Comparison of ENCODE assay signal across 24 cellular contexts in genomic region chr19:2139385-2140192, GRCh38. TPM values are rescaled to one million over a fixed set of nuclear protein-coding genes. Genes with fewer than 3 reads are reported as not detected.
DNase-seq lines count a peak whose midpoint lies in the region; ATAC-seq and TF ChIP-seq lines count a peak whose summit lies in the region.
"Had no signal": no experiment of that assay in that cellular context is flagged by ENCODE, and none has a peak within 500 bp of the region (broad histone marks: within the 10 kb centered on the region; RNA-seq: fewer than 3 reads in every experiment).

No MANE protein-coding gene starts in this region.

- no peaks in the 10 kb centered on the region for H3K9me3 Mint-ChIP-seq in endodermal cell
- H3K9me3 Mint-ChIP-seq: activated B cell treated with CpG ODN at 0.5 μM for 24 hours; natural killer cell; stimulated activated naive CD8-positive, alpha-beta T cell treated with anti-CD3 and anti-CD28 coated beads, Interleukin-15, amount 100 ng/mL, for 72 hours; T-helper 2 cell treated with Interferon-gamma antibody and Interleukin-4, amounts not matched to agents 5 μg/mL and 100 μg/mL, for 36 hours; type B pancreatic cell had no signal

- H3K27me3 Mint-ChIP-seq in endodermal cell (ENCODE audit: insufficient read depth), result no peaks in the 10 kb centered on the region
- H3K27me3 Mint-ChIP-seq: activated B cell treated with CpG ODN at 0.5 μM for 24 hours; stimulated activated naive CD8-positive, alpha-beta T cell treated with anti-CD3 and anti-CD28 coated beads, Interleukin-15, amount 100 ng/mL, for 72 hours; type B pancreatic cell had no signal

- 96 to 97% methylated on average over 10 to 22 of the region's 23 CpGs for whole genome bisulfite sequencing in endodermal cell (ENCODE audit: insufficient coverage in 1 of 2, insufficient read length in 1 of 2), 2 experiments

- peak overlapping the region; percentile 30 for H3K27ac Mint-ChIP-seq in endodermal cell
- H3K27ac Mint-ChIP-seq: activated B cell treated with CpG ODN at 0.5 μM for 24 hours; T-helper 2 cell treated with Interferon-gamma antibody and Interleukin-4, amounts not matched to agents 5 μg/mL and 100 μg/mL, for 36 hours; type B pancreatic cell had no signal

- H3K36me3 Mint-ChIP-seq in endodermal cell (ENCODE audit: low read depth), result peaks cover 46% of the 10 kb centered on the region
- H3K36me3 Mint-ChIP-seq: natural killer cell had no signal

- no peak overlapping the region for H3K4me3 Mint-ChIP-seq in endodermal cell
- H3K4me3 Mint-ChIP-seq: activated B cell treated with CpG ODN at 0.5 μM for 24 hours; natural killer cell; stimulated activated naive CD8-positive, alpha-beta T cell treated with anti-CD3 and anti-CD28 coated beads, Interleukin-15, amount 100 ng/mL, for 72 hours; T-helper 2 cell treated with Interferon-gamma antibody and Interleukin-4, amounts not matched to agents 5 μg/mL and 100 μg/mL, for 36 hours; type B pancreatic cell had no signal

- H3K27me3 ChIP-seq in endodermal cell (ENCODE audit: control insufficient read depth, insufficient read depth, low read length, poor library complexity, severe bottlenecking), result no peaks in the 10 kb centered on the region
- H3K27me3 ChIP-seq in foreskin keratinocyte, result no peaks in the 10 kb centered on the region

- H3K9ac ChIP-seq in endodermal cell (ENCODE audit: extremely low read depth, low read length, poor library complexity, severe bottlenecking), result no peak overlapping the region

- no peaks in the 10 kb centered on the region for H3K4me1 Mint-ChIP-seq in endodermal cell

- H3K9me3 ChIP-seq in endodermal cell (ENCODE audit: control insufficient read depth, low read length), result no peaks in the 10 kb centered on the region

- H3K36me3 ChIP-seq in endodermal cell (ENCODE audit: control insufficient read depth, insufficient read depth, low read length), result peaks cover 40% of the 10 kb centered on the region

- H3K4me3 ChIP-seq in endodermal cell (ENCODE audit: low read length), result no peak overlapping the region

- H3K4me1 ChIP-seq in endodermal cell (ENCODE audit: control insufficient read depth, insufficient read depth, low read length), result no peaks in the 10 kb centered on the region
- no peaks in the 10 kb centered on the region for H3K4me1 ChIP-seq in foreskin keratinocyte

- ATAC-seq in sciatic nerve (peak; percentile 8), GM21423 (IDR thresholded peaks at IDR 0.05; ENCODE audit: unreplicated experiment) (no peak), foreskin keratinocyte (no peak)
- ATAC-seq: HCT116; left cardiac atrium; natural killer cell; SK-N-SH treated with all-trans-retinoic acid at 6 μM for 48 hours; stimulated activated naive CD8-positive, alpha-beta T cell treated with anti-CD3 and anti-CD28 coated beads, Interleukin-15, amount 100 ng/mL, for 72 hours had no signal

- H3K27ac ChIP-seq in endodermal cell (ENCODE audit: low read depth, low read length) (no peak overlapping the region), foreskin keratinocyte (no peak overlapping the region)

- intact Hi-C loops in sciatic nerve (cut with DNase I), result loop anchor here (10.0 kb wide), 1 partner anchor 365 kb away; no protein-coding TSS in a partner anchor

- TF ChIP-seq CTCF in endodermal cell (conservative IDR thresholded peaks at IDR 0.05), result no peak
- TF ChIP-seq CTCF in foreskin keratinocyte (conservative IDR thresholded peaks at IDR 0.05), result no peak

- peak; percentile 27 for DNase-seq in LHCN-M2 (ENCODE audit: low read depth)
- no peak for DNase-seq in endodermal cell
- DNase-seq in sciatic nerve (ENCODE audit: low spot score), result no peak
- DNase-seq in foreskin keratinocyte, result no peak
- DNase-seq: activated B cell treated with CpG ODN at 0.5 μM for 24 hours; activated CD4-positive, alpha-beta T cell treated with anti-CD3 and anti-CD28 coated beads, Interleukin-2, amount 50 U/mL, for 48 hours; activated naive CD4-positive, alpha-beta T cell; activated T-cell treated with anti-CD3 and anti-CD28 coated beads for 4 hours; cortex of kidney; DND-41; Kasumi-1; left cardiac atrium; mesendoderm; natural killer cell; NCI-H1048; NCI-H2029; NCI-H526; stimulated activated CD4-positive, alpha-beta T cell treated with anti-CD3 and anti-CD28 coated beads, Interleukin-4, amount 100 ng/mL, for 1 hour; stimulated activated naive CD8-positive, alpha-beta T cell treated with anti-CD3 and anti-CD28 coated beads, Interleukin-15, amount 100 ng/mL, for 72 hours had no signal

RNA-seq across cellular contexts. Expression of gene AP3D1, which starts 11.8 kb away (rescaled TPM):
- total RNA-seq in LHCN-M2 (2014; rRNA removed), result 112 and 125 TPM in 2 replicates
- 119 TPM for polyA plus RNA-seq in LHCN-M2 (2012)
- total RNA-seq in endodermal cell, result 100 to 1,000 TPM; 162 to 181 TPM
- polyA plus RNA-seq in endodermal cell (2013, experiment 1 of 2), result 115 TPM
- 103 TPM for polyA plus RNA-seq in endodermal cell (2013, experiment 2 of 2)
- total RNA-seq in sciatic nerve, result 81.4 TPM
- total RNA-seq in foreskin keratinocyte, result 123 and 138 TPM in 2 replicates
- polyA plus RNA-seq in foreskin keratinocyte, result 78.5 and 81.7 TPM in 2 replicates

RNA-seq across cellular contexts. Expression of gene DOT1L, which starts 24.1 kb away (rescaled TPM):
- total RNA-seq in LHCN-M2 (2014; rRNA removed) (7.4 and 7.5 TPM in 2 replicates), endodermal cell (100 to 1,000 TPM in 1 of 2 donors, 10 to 100 TPM in 1; 84.3 to 102 TPM), sciatic nerve (26.3 TPM), foreskin keratinocyte (8.4 and 10.7 TPM in 2 replicates)
- 6.3 TPM for polyA plus RNA-seq in LHCN-M2 (2012)
- polyA plus RNA-seq in endodermal cell (2013, experiment 1 of 2), result 78.1 TPM
- polyA plus RNA-seq in endodermal cell (2013, experiment 2 of 2), result 65.1 TPM
- polyA plus RNA-seq in foreskin keratinocyte, result 4.9 and 5.6 TPM in 2 replicates

RNA-seq across cellular contexts. Expression of gene IZUMO4, which starts 42.9 kb away (rescaled TPM):
- total RNA-seq in LHCN-M2 (2014; rRNA removed) (0.83 and 1.2 TPM in 2 replicates), endodermal cell (1 to 10 TPM; 4.3 to 5.4 TPM), sciatic nerve (37.8 TPM), foreskin keratinocyte (2.0 and 3.1 TPM in 2 replicates)
- 1.4 TPM for polyA plus RNA-seq in LHCN-M2 (2012)
- polyA plus RNA-seq in endodermal cell (2013, experiment 1 of 2), result 4.3 TPM
- 4.6 TPM for polyA plus RNA-seq in endodermal cell (2013, experiment 2 of 2)
- polyA plus RNA-seq in foreskin keratinocyte, result 3.8 and 4.4 TPM in 2 replicates

RNA-seq across cellular contexts. Expression of gene MOB3A, which starts 43.5 kb away (rescaled TPM):
- 26.5 and 33.9 TPM in 2 replicates for total RNA-seq in LHCN-M2 (2014; rRNA removed)
- 25.0 TPM for polyA plus RNA-seq in LHCN-M2 (2012)
- 10 to 100 TPM; 20.9 to 21.8 TPM for total RNA-seq in endodermal cell
- polyA plus RNA-seq in endodermal cell (2013, experiment 1 of 2), result 16.9 TPM
- polyA plus RNA-seq in endodermal cell (2013, experiment 2 of 2), result 15.9 TPM
- total RNA-seq in sciatic nerve, result 54.0 TPM
- total RNA-seq in foreskin keratinocyte, result 30.1 and 32.9 TPM in 2 replicates
- polyA plus RNA-seq in foreskin keratinocyte, result 36.0 and 37.8 TPM in 2 replicates
